Comparison of ENCODE assay signal across 9 cellular contexts in genomic region chr20:63498950-63499332, GRCh38. TPM values are rescaled to one million over a fixed set of nuclear protein-coding genes. Genes with fewer than 3 reads are reported as not detected.
A peak's percentile ranks its signal among the peaks of the same experiment; 100 is the strongest.
DNase-seq lines count a peak whose midpoint lies in the region; ATAC-seq, FAIRE-seq and TF ChIP-seq lines count a peak whose summit lies in the region.
"Had no signal": no experiment of that assay in that cellular context is flagged by ENCODE, and none has a peak within 500 bp of the region (broad histone marks: within the 10 kb centered on the region; RNA-seq: fewer than 3 reads in every experiment).

Gene EEF1A2, minus strand, starts transcription at chr20:63499083. Its CDS starts 1,320 bp downstream, at chr20:63497763.

- ATAC-seq in PC-3 (peak; percentile 39), HepG2 (no peak), thoracic aorta (ENCODE audit: insufficient number of reproducible peaks, low FRiP score, low read depth) (no peak), GM18502 (IDR thresholded peaks at IDR 0.05; ENCODE audit: poor library complexity, unreplicated experiment) (no peak), GM18520 (IDR thresholded peaks at IDR 0.05; ENCODE audit: unreplicated experiment) (no peak)

- TF ChIP-seq EP300 in HepG2 (IDR thresholded peaks at IDR 0.05; ENCODE audit: low read depth in 2 of 2, low read length in 2 of 2) (no peak), HepG2 (CRISPR knock-in tag; IDR thresholded peaks at IDR 0.05; ENCODE audit: borderline replicate concordance) (no peak)

- H4K20me1 ChIP-seq in PC-3 (ENCODE audit: low read length), result no peaks in the 10 kb centered on the region; the same call in 1 of the 2 replicates
- no peaks in the 10 kb centered on the region for H4K20me1 ChIP-seq in mammary epithelial cell (ENCODE audit: insufficient read depth, low read length)
- H4K20me1 ChIP-seq in HepG2 (ENCODE audit: insufficient read depth, low read length), result peaks cover 6% of the 10 kb centered on the region; the same call in 1 of the 2 replicates

- peaks cover 21% of the 10 kb centered on the region for H3K79me2 ChIP-seq in PC-3 (ENCODE audit: low read length)
- no peaks in the 10 kb centered on the region for H3K79me2 ChIP-seq in mammary epithelial cell (ENCODE audit: insufficient read depth, low read length)
- H3K79me2 ChIP-seq in HepG2 (ENCODE audit: insufficient read depth, low read length), result no peaks in the 10 kb centered on the region

- no peaks in the 10 kb centered on the region for H3K9me2 ChIP-seq in PC-3 (replicated peaks; ENCODE audit: low read length)

- peak within 1 kb of the TSS; percentile 72 for H2AFZ ChIP-seq in PC-3 (ENCODE audit: low read length)
- no peak within 1 kb of the TSS for H2AFZ ChIP-seq in mammary epithelial cell (ENCODE audit: low read depth, low read length)
- H2AFZ ChIP-seq in HepG2 (ENCODE audit: low read length), result no peak within 1 kb of the TSS

- WGBS in mammary epithelial cell (ENCODE audit: low coverage, missing lambda C conversion rate), result 10% methylated on average over 7 of the region's 58 CpGs
- 4% methylated on average over 25 of the region's 58 CpGs for WGBS in HepG2 (ENCODE audit: low lambda C conversion rate)

- H3K4me3 ChIP-seq in PC-3 (ENCODE audit: low read length), result peak within 1 kb of the TSS; percentile 84
- H3K4me3 ChIP-seq in mammary epithelial cell (replicated peaks in 1 of 3; ENCODE audit: insufficient read depth in 1 of 3, low read depth in 2 of 3, low read length in 3 of 3), result no peak within 1 kb of the TSS
- peak within 1 kb of the TSS in 2 of 3 experiments; percentile 34 to 58; a peak in 2 of 6 replicates for H3K4me3 ChIP-seq in HepG2 (replicated peaks in 1 of 3; ENCODE audit: insufficient read depth in 1 of 3, low read depth in 2 of 3, low read length in 3 of 3)
- peak within 1 kb of the TSS; percentile 65 for H3K4me3 ChIP-seq in thoracic aorta

- H3K9ac ChIP-seq in PC-3 (ENCODE audit: low read length) (peak within 1 kb of the TSS; percentile 37), mammary epithelial cell (ENCODE audit: insufficient read depth, low read length) (no peak within 1 kb of the TSS), HepG2 (ENCODE audit: insufficient read depth, low read depth, low read length) (no peak within 1 kb of the TSS)

- peak; percentile 7 to 36 for DNase-seq in NOMO-1 (lab: John Stamatoyannopoulos, UW; ENCODE audit: unreplicated experiment in 2 of 2)
- no peak for DNase-seq in NOMO-1 treated with dmso at 0.1 percent for 144 hours (lab: John Stamatoyannopoulos, UW; ENCODE audit: unreplicated experiment)
- DNase-seq in PC-3, result peak; percentile 62
- no peak for DNase-seq in mammary epithelial cell
- DNase-seq in HepG2 (ENCODE audit: low spot score), result no peak
- DNase-seq in thoracic aorta (ENCODE audit: low spot score), result no peak

- H3K36me3 ChIP-seq in PC-3 (ENCODE audit: low read depth, low read length) (peaks cover 23% of the 10 kb centered on the region), mammary epithelial cell (ENCODE audit: insufficient read depth, low read length) (no peaks in the 10 kb centered on the region), HepG2 (replicated peaks in 1 of 2; ENCODE audit: control insufficient read depth in 1 of 2, insufficient read depth in 2 of 2, low read length in 2 of 2) (no peaks in the 10 kb centered on the region), thoracic aorta (no peaks in the 10 kb centered on the region)

- H3K9me3 ChIP-seq in PC-3 (ENCODE audit: low read length) (no peaks in the 10 kb centered on the region), mammary epithelial cell (replicated peaks; ENCODE audit: insufficient read depth, low read length) (no peaks in the 10 kb centered on the region), HepG2 (ENCODE audit: low read length) (no peaks in the 10 kb centered on the region), thoracic aorta (no peaks in the 10 kb centered on the region)

- dilution Hi-C loops in mammary epithelial cell (cut with HindIII; ENCODE audit: low sequenced_read_pairs), result no loop called here

- peak within 1 kb of the TSS; percentile 98 for H3K4me2 ChIP-seq in PC-3 (ENCODE audit: low read length)
- peak within 1 kb of the TSS; percentile 60 for H3K4me2 ChIP-seq in mammary epithelial cell (ENCODE audit: insufficient read depth, low read depth, low read length)
- peak within 1 kb of the TSS; percentile 33; the same call in 1 of the 2 replicates for H3K4me2 ChIP-seq in HepG2 (ENCODE audit: low read depth, low read length)

- H3F3A ChIP-seq in PC-3 (ENCODE audit: low read length, unreplicated experiment), result no peaks in the 10 kb centered on the region

- TF ChIP-seq RAD21 in HepG2 (CRISPR knock-in tag; IDR thresholded peaks at IDR 0.05), result no peak

- no peak within 1 kb of the TSS; the same call in 1 of the 2 replicates for H3K27ac ChIP-seq in PC-3 (ENCODE audit: low read length)
- H3K27ac ChIP-seq in mammary epithelial cell (ENCODE audit: insufficient read depth, low read depth, low read length), result no peak within 1 kb of the TSS
- H3K27ac ChIP-seq in HepG2 (ENCODE audit: extremely low read length, insufficient read depth, low read length), result no peak within 1 kb of the TSS
- H3K27ac ChIP-seq in thoracic aorta, result no peak within 1 kb of the TSS

- H3K27me3 ChIP-seq in PC-3 (ENCODE audit: low read length) (no peaks in the 10 kb centered on the region), mammary epithelial cell (ENCODE audit: insufficient read depth, low read length) (peaks cover 5% of the 10 kb centered on the region), HepG2 (ENCODE audit: control insufficient read depth in 1 of 2, insufficient read depth in 2 of 2, low read length in 2 of 2) (peaks cover 45 to 87% of the 10 kb centered on the region in 2 experiments), thoracic aorta (replicated peaks; ENCODE audit: insufficient read depth) (no peaks in the 10 kb centered on the region)

- H3K4me1 ChIP-seq in PC-3 (ENCODE audit: insufficient read depth, low read length), result peaks cover 14% of the 10 kb centered on the region
- H3K4me1 ChIP-seq in mammary epithelial cell (ENCODE audit: insufficient read depth, low read length), result peaks cover 10% of the 10 kb centered on the region
- H3K4me1 ChIP-seq in HepG2 (ENCODE audit: insufficient read depth, low read length), result 0 out of 2 replicates have a peak, but pooled peaks cover 5% of the 10 kb centered on the region
- H3K4me1 ChIP-seq in thoracic aorta (ENCODE audit: control insufficient read depth in 1 of 2, low read depth in 2 of 2), result peaks cover 5 to 24% of the 10 kb centered on the region in 2 donors

- CTCF ChIA-PET in PC-3 (lab: Charles Lee), result no interaction called here
- CTCF ChIA-PET in mammary epithelial cell (lab: Charles Lee; ENCODE audit: low non-redundant PET), result no interaction called here
- CTCF ChIA-PET in HepG2 (lab: Yijun Ruan, JAX; ENCODE audit: low intra/inter-chr PET ratio, low total read pairs), result no interaction called here

- no peak for TF ChIP-seq POLR2A in HepG2 (IDR thresholded peaks at IDR 0.05; ENCODE audit: insufficient read depth in 1 of 2, low read depth in 2 of 2, low read length in 2 of 2)

- POLR2A ChIA-PET in PC-3 (lab: Charles Lee; ENCODE audit: unreplicated experiment), result no interaction called here
- POLR2A ChIA-PET in HepG2 (lab: Yijun Ruan, JAX), result no interaction called here

- FAIRE-seq in HepG2 (lab: Jason Lieb, UNC), result no peak
- FAIRE-seq: G401.6 had no signal

- in situ Hi-C loops in mammary epithelial cell (cut with MboI; ENCODE audit: low sequenced_read_pairs in 2 of 2) (no loop called here), HepG2 (cut with HindIII; ENCODE audit: extremely low pct_ligation_motif_present, low pct_unique_long_range_greater_than_20kb) (no loop called here)

- peak; percentile 14; the same call in 1 of the 2 replicates for TF ChIP-seq CTCF in PC-3 (conservative IDR thresholded peaks at IDR 0.05; ENCODE audit: low read depth, low read length)
- TF ChIP-seq CTCF in mammary epithelial cell (conservative IDR thresholded peaks at IDR 0.05 in 1 of 2, IDR thresholded peaks at IDR 0.05 in 1 of 2; ENCODE audit: extremely low read depth in 1 of 2, insufficient read depth in 1 of 2, low read depth in 1 of 2, low read length in 2 of 2), result no peak
- peak; percentile 20; the same call in 1 of the 2 replicates for TF ChIP-seq CTCF in HepG2 (CRISPR knock-in tag; IDR thresholded peaks at IDR 0.05)
- no peak for TF ChIP-seq CTCF in thoracic aorta (IDR thresholded peaks at IDR 0.05)

- intact Hi-C loops in PC-3 (cut with micrococcal nuclease) (no loop called here), mammary epithelial cell (cut with micrococcal nuclease) (loop anchor here (5.0 kb wide), 1 partner anchor 57 kb away; no protein-coding TSS in a partner anchor), HepG2 (cut with micrococcal nuclease; ENCODE audit: unreplicated experiment) (no loop called here)

- BruUV-seq in PC-3 (replicated peaks; lab: Mats Ljungman, UMichigan), result no TSS peak
- no TSS peak for BruUV-seq in mammary epithelial cell (replicated peaks; lab: Mats Ljungman, UMichigan)
- BruUV-seq in HepG2 (replicated peaks; lab: Mats Ljungman, UMichigan), result no TSS peak

RNA-seq across cellular contexts. Expression of gene EEF1A2, which starts in this region (rescaled TPM):
- total RNA-seq in PC-3 (2014; rRNA removed) (463 and 559 TPM in 2 replicates), mammary epithelial cell (1 to 10 TPM in 1 of 2 donors, under 1 TPM in 1; 0.33 to 1.4 TPM), HepG2 (2016; rRNA removed; fragmentation: Illumina TruSeq; extraction: Trizol) (0.36 and 0.44 TPM in 2 replicates), thoracic aorta (1 to 10 TPM in 1 of 2 donors, not detected in 1; 2.4 TPM)
- polyA plus RNA-seq in mammary epithelial cell (0.58 TPM), HepG2 (2011; rRNA removed) (0.87 and 1.8 TPM in 2 replicates)
- polyA minus RNA-seq in mammary epithelial cell, result not detected
- total RNA-seq in HepG2 (2016; cell fraction: cytosol; rRNA removed; fragmentation: Illumina TruSeq; extraction: Trizol; ENCODE audit: low read depth), result 0.51 TPM in 1 of 2 replicates, not detected in the other
- total RNA-seq in HepG2 (2016; cell fraction: insoluble cytoplasmic fraction; rRNA removed; fragmentation: Illumina TruSeq; extraction: Trizol), result 0.18 and 0.37 TPM in 2 replicates
- total RNA-seq in HepG2 (2016; cell fraction: membrane; rRNA removed; fragmentation: Illumina TruSeq; extraction: Trizol), result 0.90 and 1.00 TPM in 2 replicates
- 0.22 and 0.47 TPM in 2 replicates for total RNA-seq in HepG2 (2016; cell fraction: nucleus; rRNA removed; fragmentation: Illumina TruSeq; extraction: Trizol)
- 1.6 and 1.7 TPM in 2 replicates for polyA plus RNA-seq in HepG2 (2011; cell fraction: cytosol; rRNA removed)
- polyA plus RNA-seq in HepG2 (2011; cell fraction: nucleus; rRNA removed), result 2.6 and 2.9 TPM in 2 replicates
- polyA plus RNA-seq in HepG2 (2012), result 1.0 and 4.0 TPM in 2 replicates
- 0.58 and 0.81 TPM in 2 replicates for polyA plus RNA-seq in HepG2 (2016; cell fraction: cytosol; fragmentation: Illumina TruSeq; extraction: Trizol; ENCODE audit: low read depth)
- polyA plus RNA-seq in HepG2 (2016; cell fraction: insoluble cytoplasmic fraction; fragmentation: Illumina TruSeq; extraction: Trizol; ENCODE audit: low read depth), result 0.54 and 1.5 TPM in 2 replicates
- 0.81 and 1.1 TPM in 2 replicates for polyA plus RNA-seq in HepG2 (2016; cell fraction: membrane; fragmentation: Illumina TruSeq; extraction: Trizol; ENCODE audit: low read depth)
- 1.2 and 1.5 TPM in 2 replicates for polyA plus RNA-seq in HepG2 (2016; cell fraction: nucleus; fragmentation: Illumina TruSeq; extraction: Trizol; ENCODE audit: insufficient read depth, low read depth)
- polyA minus RNA-seq in HepG2 (2011; rRNA and poly(A)+ RNA removed; ENCODE audit: low replicate concordance), result 1.4 and 21.5 TPM in 2 replicates
- 1.1 and 3.3 TPM in 2 replicates for polyA minus RNA-seq in HepG2 (2011; cell fraction: cytosol; rRNA and poly(A)+ RNA removed)
- polyA minus RNA-seq in HepG2 (2011; cell fraction: nucleus; rRNA and poly(A)+ RNA removed), result 0.75 and 1.0 TPM in 2 replicates

Comparison
In these comparisons a context has a peak if more than half of its experiments do, and no peak if none do; other contexts are left out.
1. RNA of gene EEF1A2 (total RNA-seq): 463 to 559 TPM in PC-3; 2.4 TPM in thoracic aorta, 0.33 to 1.4 TPM in mammary epithelial cell and 0.18 to 1.00 TPM in HepG2; every median in the first group is over 100 times any median in the second.
2. DNase-seq: peak in NOMO-1 (2 of 2) and PC-3 (single experiment); none in NOMO-1 treated with dmso at 0.1 percent for 144 hours (single experiment), mammary epithelial cell (single experiment), HepG2 (single experiment) and thoracic aorta (single experiment).
3. H3K4me2 ChIP-seq: peak in every context shown above with its lines; median percentile 98 in PC-3; 60 in mammary epithelial cell; 33 in HepG2.
4. H3K4me3 ChIP-seq: peak in PC-3 (single experiment), HepG2 (2 of 3) and thoracic aorta (single experiment); none in mammary epithelial cell (0 of 3).
5. CTCF ChIP-seq: peak in PC-3 (single experiment) and HepG2 (single experiment); none in mammary epithelial cell (0 of 2) and thoracic aorta (single experiment).